Comparison of ENCODE assay signal across 8 cellular contexts in the genomic region with DNA sequence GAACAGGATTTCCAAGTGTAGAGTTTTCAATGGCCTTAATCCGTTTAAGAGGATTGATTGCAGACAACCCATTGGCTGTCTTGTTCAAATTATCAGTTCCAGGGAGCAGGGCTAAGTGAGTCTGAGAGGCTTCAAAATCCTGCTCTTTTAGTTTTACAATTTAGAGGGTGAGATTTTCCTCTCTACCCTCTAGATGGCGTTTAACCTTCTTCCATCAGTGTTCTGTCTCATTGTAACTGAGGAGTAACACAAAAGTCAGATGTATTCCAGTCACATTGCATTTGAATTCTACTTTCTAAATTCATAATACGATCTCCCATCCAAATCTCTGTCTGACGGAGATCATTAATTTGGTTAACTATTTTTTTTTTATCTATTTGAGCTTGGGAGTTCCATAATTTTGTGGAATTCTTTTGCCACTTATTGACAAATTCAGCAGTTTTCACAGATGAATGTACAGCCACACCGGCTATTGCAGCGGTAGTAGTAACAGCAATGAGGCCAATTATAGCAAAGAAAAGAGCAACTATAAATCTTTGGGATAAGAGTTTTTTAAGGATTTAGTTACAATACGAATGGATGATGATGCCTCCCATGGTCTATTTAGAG. TPM values are rescaled to one million over a fixed set of nuclear protein-coding genes. Genes with fewer than 3 reads are reported as not detected.
DNase-seq lines count a peak whose midpoint lies in the region; ATAC-seq, FAIRE-seq and TF ChIP-seq lines count a peak whose summit lies in the region.

No MANE protein-coding gene starts in this region.

- no peaks in the 10 kb centered on the region for H3K36me3 ChIP-seq in uterus

- peaks cover 27% of the 10 kb centered on the region for H3K4me1 Mint-ChIP-seq in activated naive CD4-positive, alpha-beta T cell treated with anti-CD3 and anti-CD28 coated beads for 36 hours (ENCODE audit: low read depth)

- FAIRE-seq in A204.1 (lab: Jason Lieb, UNC), result peak; percentile 87

- intact Hi-C loops in uterus (cut with DNase I; ENCODE audit: low total_unique reads), result no loop called here
- intact Hi-C loops in activated naive CD4-positive, alpha-beta T cell treated with anti-CD3 and anti-CD28 coated beads for 36 hours (cut with micrococcal nuclease), result loop anchor here (10.0 kb wide), 1 partner anchor 117 kb away; no protein-coding TSS in a partner anchor

- no peaks in the 10 kb centered on the region for H3K4me1 ChIP-seq in uterus

- no peaks in the 10 kb centered on the region for H3K27me3 ChIP-seq in uterus

- TF ChIP-seq POLR2A in uterus (IDR thresholded peaks at IDR 0.05), result no peak

- ATAC-seq in GM21381 (IDR thresholded peaks at IDR 0.05; ENCODE audit: unreplicated experiment), result no peak

- H3K4me3 ChIP-seq in GM12864 (ENCODE audit: low read depth, low read length), result no peak overlapping the region
- no peak overlapping the region for H3K4me3 ChIP-seq in foreskin fibroblast (ENCODE audit: low read depth in 1 of 2, low read length in 2 of 2)
- no peak overlapping the region for H3K4me3 ChIP-seq in uterus

- H3K27ac Mint-ChIP-seq in activated naive CD4-positive, alpha-beta T cell treated with anti-CD3 and anti-CD28 coated beads for 36 hours, result no peak overlapping the region

- no peak overlapping the region for H3K4me3 Mint-ChIP-seq in activated naive CD4-positive, alpha-beta T cell treated with anti-CD3 and anti-CD28 coated beads for 36 hours

- H3K9me3 ChIP-seq in uterus, result no peaks in the 10 kb centered on the region

- H3K9me3 Mint-ChIP-seq in activated naive CD4-positive, alpha-beta T cell treated with anti-CD3 and anti-CD28 coated beads for 36 hours, result peaks cover 13% of the 10 kb centered on the region

- H3K27ac ChIP-seq in uterus, result no peak overlapping the region

- DNase-seq in GM12864 (ENCODE audit: low read depth) (no peak), RPMI7951 (ENCODE audit: low read depth) (peak; percentile 42), foreskin fibroblast (peak; percentile 11 to 50), uterus (no peak), D341Med (ENCODE audit: low spot score) (no peak)
- DNase-seq in activated naive CD4-positive, alpha-beta T cell treated with anti-CD3 and anti-CD28 coated beads for 36 hours, result no peak

- H3K36me3 Mint-ChIP-seq in activated naive CD4-positive, alpha-beta T cell treated with anti-CD3 and anti-CD28 coated beads for 36 hours (ENCODE audit: low read depth), result peaks cover 21% of the 10 kb centered on the region

- TF ChIP-seq CTCF in GM12864 (IDR thresholded peaks at IDR 0.05; ENCODE audit: low read depth, low read length, missing control alignments), result peak; percentile 55
- peak; percentile 51 for TF ChIP-seq CTCF in foreskin fibroblast (IDR thresholded peaks at IDR 0.05; ENCODE audit: low read depth, low read length)
- TF ChIP-seq CTCF in uterus (IDR thresholded peaks at IDR 0.05), result peak; percentile 21 to 45 (median 24)

- CTCF ChIA-PET in activated naive CD4-positive, alpha-beta T cell treated with anti-CD3 and anti-CD28 coated beads for 36 hours (lab: Charles Lee), result interaction anchor here (0.6 to 1.8 kb wide), 7 partner anchors 10 to 1565 kb away, joined by 3 to 8 read pairs (median 3); no protein-coding TSS in a partner anchor

- no peaks in the 10 kb centered on the region for H3K27me3 Mint-ChIP-seq in activated naive CD4-positive, alpha-beta T cell treated with anti-CD3 and anti-CD28 coated beads for 36 hours (ENCODE audit: low read depth)

RNA-seq across cellular contexts. Expression of gene C19orf84, which starts 7.8 kb away (rescaled TPM):
- total RNA-seq in RPMI7951 (2014; rRNA removed; shearing (Covaris generic)), result not detected in 2 replicates
- not detected for total RNA-seq in uterus
- total RNA-seq in activated naive CD4-positive, alpha-beta T cell treated with anti-CD3 and anti-CD28 coated beads for 36 hours, result not detected

RNA-seq across cellular contexts. Expression of gene LIM2, which starts 10.4 kb away (rescaled TPM):
- not detected in 2 replicates for total RNA-seq in RPMI7951 (2014; rRNA removed; shearing (Covaris generic))
- not detected for total RNA-seq in uterus
- not detected for total RNA-seq in activated naive CD4-positive, alpha-beta T cell treated with anti-CD3 and anti-CD28 coated beads for 36 hours

RNA-seq across cellular contexts. Expression of gene SIGLEC10, which starts 19.2 kb away (rescaled TPM):
- not detected in 2 replicates for total RNA-seq in RPMI7951 (2014; rRNA removed; shearing (Covaris generic))
- total RNA-seq in uterus, result 10 to 100 TPM in 1 of 4 donors, 1 to 10 TPM in 1, under 1 TPM in 2; 0.26 to 11.2 (median 1.1) TPM
- total RNA-seq in activated naive CD4-positive, alpha-beta T cell treated with anti-CD3 and anti-CD28 coated beads for 36 hours, result not detected

RNA-seq across cellular contexts. Expression of gene NKG7, which starts 25.7 kb away (rescaled TPM):
- not detected in 2 replicates for total RNA-seq in RPMI7951 (2014; rRNA removed; shearing (Covaris generic))
- total RNA-seq in uterus, result 1 to 10 TPM in 3 of 4 donors, not detected in 1; 1.0 to 3.6 (median 2.9) TPM
- total RNA-seq in activated naive CD4-positive, alpha-beta T cell treated with anti-CD3 and anti-CD28 coated beads for 36 hours, result 10 to 100 TPM; 16.3 to 17.5 TPM

RNA-seq across cellular contexts. Expression of gene CLDND2, which starts 29.4 kb away (rescaled TPM):
- 1.2 TPM in 1 of 2 replicates, not detected in the other for total RNA-seq in RPMI7951 (2014; rRNA removed; shearing (Covaris generic))
- total RNA-seq in uterus, result 1 to 10 TPM in 1 of 4 donors, not detected in 3; 1.2 TPM
- under 1 TPM; 0.72 TPM for total RNA-seq in activated naive CD4-positive, alpha-beta T cell treated with anti-CD3 and anti-CD28 coated beads for 36 hours

Comparison
In these comparisons a context has a peak if more than half of its experiments do, and no peak if none do; other contexts are left out.
1. DNase-seq: peak in RPMI7951 (single experiment) and foreskin fibroblast (2 of 2); none in GM12864 (single experiment), uterus (0 of 2), D341Med (single experiment) and activated naive CD4-positive, alpha-beta T cell treated with anti-CD3 and anti-CD28 coated beads for 36 hours (single experiment).
2. Peak in every context shown above with its lines, with median percentiles within 50 percentile points of each other: CTCF ChIP-seq.